ENCODE assay signal across 1 cellular context in the genomic region with DNA sequence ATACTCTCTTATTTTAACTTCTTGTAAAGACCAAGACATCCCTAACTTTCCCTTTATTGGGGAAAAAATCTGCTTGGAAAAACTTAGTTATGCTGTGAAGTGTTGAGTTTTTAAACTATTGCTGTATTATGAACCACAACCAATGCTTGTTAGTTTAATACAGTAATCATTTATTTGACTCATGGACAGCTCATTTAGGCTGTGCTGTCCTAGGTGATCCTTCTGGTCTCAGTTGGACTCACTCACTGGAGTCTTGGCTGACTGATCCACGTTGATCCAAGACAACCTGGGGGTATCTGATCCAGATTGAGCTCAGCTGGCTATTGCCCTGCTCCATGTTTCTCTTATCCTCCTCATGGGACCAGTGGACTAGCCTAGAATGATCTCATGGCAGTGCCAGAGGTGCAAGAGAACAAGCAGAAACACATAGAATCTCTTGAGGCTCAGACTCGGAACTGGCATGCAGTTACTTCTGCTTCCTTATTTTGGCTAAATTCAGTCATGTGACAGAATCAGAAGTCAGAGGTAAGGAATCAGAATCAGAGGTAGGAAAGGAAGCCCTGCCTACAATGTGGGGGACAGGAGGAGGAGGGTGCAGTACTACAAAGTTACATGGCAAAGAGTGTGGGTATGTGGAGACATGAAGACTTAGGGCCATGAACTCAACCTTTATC.
TF ChIP-seq lines count a peak whose summit lies in the region.

No MANE protein-coding gene starts in this region.

TF ChIP-seq in K562, 482 proteins besides CTCF, POLR2A, EP300 and RAD21 (continued from another document):
- TF ChIP-seq, protein P1, sequence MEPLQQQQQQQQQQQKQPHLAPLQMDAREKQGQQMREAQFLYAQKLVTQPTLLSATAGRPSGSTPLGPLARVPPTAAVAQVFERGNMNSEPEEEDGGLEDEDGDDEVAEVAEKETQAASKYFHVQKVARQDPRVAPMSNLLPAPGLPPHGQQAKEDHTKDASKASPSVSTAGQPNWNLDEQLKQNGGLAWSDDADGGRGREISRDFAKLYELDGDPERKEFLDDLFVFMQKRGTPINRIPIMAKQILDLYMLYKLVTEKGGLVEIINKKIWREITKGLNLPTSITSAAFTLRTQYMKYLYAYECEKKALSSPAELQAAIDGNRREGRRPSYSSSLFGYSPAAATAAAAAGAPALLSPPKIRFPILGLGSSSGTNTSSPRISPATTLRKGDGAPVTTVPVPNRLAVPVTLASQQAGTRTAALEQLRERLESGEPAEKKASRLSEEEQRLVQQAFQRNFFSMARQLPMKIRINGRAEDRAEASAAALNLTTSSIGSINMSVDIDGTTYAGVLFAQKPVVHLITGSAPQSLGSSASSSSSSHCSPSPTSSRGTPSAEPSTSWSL (CRISPR knock-in tag; IDR thresholded peaks at IDR 0.05; ENCODE audit: borderline replicate concordance) = no peak
- TF ChIP-seq TEAD2 (tag; IDR thresholded peaks at IDR 0.05) = no peak
- no peak for TF ChIP-seq TBL1XR1 (IDR thresholded peaks at IDR 0.05; ENCODE audit: low read length in 2 of 2)
- TF ChIP-seq, protein P2, sequence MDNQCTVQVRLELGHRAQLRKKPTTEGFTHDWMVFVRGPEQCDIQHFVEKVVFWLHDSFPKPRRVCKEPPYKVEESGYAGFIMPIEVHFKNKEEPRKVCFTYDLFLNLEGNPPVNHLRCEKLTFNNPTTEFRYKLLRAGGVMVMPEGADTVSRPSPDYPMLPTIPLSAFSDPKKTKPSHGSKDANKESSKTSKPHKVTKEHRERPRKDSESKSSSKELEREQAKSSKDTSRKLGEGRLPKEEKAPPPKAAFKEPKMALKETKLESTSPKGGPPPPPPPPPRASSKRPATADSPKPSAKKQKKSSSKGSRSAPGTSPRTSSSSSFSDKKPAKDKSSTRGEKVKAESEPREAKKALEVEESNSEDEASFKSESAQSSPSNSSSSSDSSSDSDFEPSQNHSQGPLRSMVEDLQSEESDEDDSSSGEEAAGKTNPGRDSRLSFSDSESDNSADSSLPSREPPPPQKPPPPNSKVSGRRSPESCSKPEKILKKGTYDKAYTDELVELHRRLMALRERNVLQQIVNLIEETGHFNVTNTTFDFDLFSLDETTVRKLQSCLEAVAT (IDR thresholded peaks at IDR 0.05) = no peak
- TF ChIP-seq, protein P3, sequence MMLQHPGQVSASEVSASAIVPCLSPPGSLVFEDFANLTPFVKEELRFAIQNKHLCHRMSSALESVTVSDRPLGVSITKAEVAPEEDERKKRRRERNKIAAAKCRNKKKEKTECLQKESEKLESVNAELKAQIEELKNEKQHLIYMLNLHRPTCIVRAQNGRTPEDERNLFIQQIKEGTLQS (IDR thresholded peaks at IDR 0.05) = no peak
- TF ChIP-seq, protein P3 (CRISPR knock-in tag; conservative IDR thresholded peaks at IDR 0.05) = no peak
- no peak for TF ChIP-seq ZBTB9 (CRISPR knock-in tag; IDR thresholded peaks at IDR 0.05)
- no peak for TF ChIP-seq NFATC3 (IDR thresholded peaks at IDR 0.05)
TF ChIP-seq in K562: peak in this region for 1.
